21 cellular contexts compared by ENCODE assay signal in genomic region chr11:61193596-61193995, GRCh38. TPM values are rescaled to one million over a fixed set of nuclear protein-coding genes. Genes with fewer than 3 reads are reported as not detected.
DNase-seq lines count a peak whose midpoint lies in the region; ATAC-seq and TF ChIP-seq lines count a peak whose summit lies in the region.
"Had no signal": no experiment of that assay in that cellular context is flagged by ENCODE, and none has a peak within 500 bp of the region (broad histone marks: within the 10 kb centered on the region; RNA-seq: fewer than 3 reads in every experiment).

No MANE protein-coding gene starts in this region.

- H3K4me2 ChIP-seq in neural progenitor cell, result no peak overlapping the region

- no peaks in the 10 kb centered on the region for H3K27me3 ChIP-seq in WERI-Rb-1 (ENCODE audit: insufficient read depth, low read depth, severe bottlenecking)
- H3K27me3 ChIP-seq in neural progenitor cell, result no peaks in the 10 kb centered on the region
- peaks cover 0 to 4% (median 0%) of the 10 kb centered on the region in 3 donors for H3K27me3 ChIP-seq in gastrocnemius medialis
- H3K27me3 ChIP-seq: ascending aorta had no signal

- H3F3A ChIP-seq in neural progenitor cell (ENCODE audit: low read depth), result no peaks in the 10 kb centered on the region

- H3K27me3 Mint-ChIP-seq in neural progenitor cell (ENCODE audit: insufficient read depth, low read depth), result peaks cover 5% of the 10 kb centered on the region

- no peaks in the 10 kb centered on the region for H3K9me3 Mint-ChIP-seq in neural progenitor cell
- H3K9me3 Mint-ChIP-seq: memory B cell had no signal

- no peaks in the 10 kb centered on the region for H3K36me3 Mint-ChIP-seq in neural progenitor cell
- H3K36me3 Mint-ChIP-seq: activated naive CD4-positive, alpha-beta T cell treated with anti-CD3 and anti-CD28 coated beads, Interleukin-2, amount 10 ng/mL, durations not matched to agents 7 days and 5 days; memory B cell had no signal

- no peak overlapping the region for H3K9ac ChIP-seq in neural progenitor cell

- no peaks in the 10 kb centered on the region for H3K36me3 ChIP-seq in WERI-Rb-1
- no peaks in the 10 kb centered on the region for H3K36me3 ChIP-seq in neural progenitor cell
- H3K36me3 ChIP-seq in gastrocnemius medialis, result no peaks in the 10 kb centered on the region
- H3K36me3 ChIP-seq: ascending aorta, pancreas had no signal

- H2AFZ ChIP-seq in neural progenitor cell (replicated peaks), result peak overlapping the region; percentile 5

- peak; percentile 18 to 24 for DNase-seq in NCI-H2081 (lab: John Stamatoyannopoulos, UW)
- no peak for DNase-seq in NCI-H2081 treated with DMSO at 0.1 percent for 48 hours (lab: John Stamatoyannopoulos, UW)
- peak; percentile 82 for DNase-seq in NCI-H1092 treated with DMSO at 0.1 percent for 48 hours (lab: John Stamatoyannopoulos, UW)
- DNase-seq in WERI-Rb-1, result peak; percentile 32
- DNase-seq in neural progenitor cell (ENCODE audit: low spot score), result no peak
- DNase-seq in gastrocnemius medialis, result no peak
- no peak for DNase-seq in HuH-7.5 (ENCODE audit: low spot score)
- DNase-seq: activated CD8-positive, alpha-beta T cell treated with anti-CD3 and anti-CD28 coated beads, Interleukin-2, amount 10 ng/mL, durations not matched to agents 7 days and 5 days; activated naive CD4-positive, alpha-beta T cell treated with anti-CD3 and anti-CD28 coated beads, Interleukin-2, amount 10 ng/mL, durations not matched to agents 7 days and 5 days; activated T-cell treated with anti-CD3 and anti-CD28 coated beads, Interleukin-2, amount 50 U/mL, for 48 hours; Caco-2; central memory CD4-positive, alpha-beta T cell; MM.1S had no signal

- no peak overlapping the region for H3K4me3 Mint-ChIP-seq in neural progenitor cell
- H3K4me3 Mint-ChIP-seq: activated CD8-positive, alpha-beta T cell treated with anti-CD3 and anti-CD28 coated beads, Interleukin-2, amount 10 ng/mL, durations not matched to agents 7 days and 5 days; activated naive CD4-positive, alpha-beta T cell treated with anti-CD3 and anti-CD28 coated beads, Interleukin-2, amount 10 ng/mL, durations not matched to agents 7 days and 5 days; B cell; memory B cell had no signal

- intact Hi-C loops in gastrocnemius medialis (cut with DNase I; ENCODE audit: low total_unique reads), result no loop called here

- H4K20me1 ChIP-seq in neural progenitor cell (ENCODE audit: low read depth), result no peaks in the 10 kb centered on the region

- H3K79me2 ChIP-seq in neural progenitor cell (ENCODE audit: low read depth), result no peaks in the 10 kb centered on the region

- ATAC-seq in GM21515 (IDR thresholded peaks at IDR 0.05; ENCODE audit: unreplicated experiment) (no peak), gastrocnemius medialis (no peak)
- ATAC-seq: activated CD4-positive, CD25-positive, alpha-beta regulatory T cell treated with anti-CD3 and anti-CD28 coated beads, Interleukin-2, amount 50 U/mL, for 24 hours; activated CD8-positive, alpha-beta T cell treated with anti-CD3 and anti-CD28 coated beads, Interleukin-2, amount 10 ng/mL, durations not matched to agents 7 days and 5 days; esophagus mucosa; pancreas had no signal

- H3K27ac Mint-ChIP-seq in neural progenitor cell, result no peak overlapping the region
- H3K27ac Mint-ChIP-seq: activated CD8-positive, alpha-beta T cell treated with anti-CD3 and anti-CD28 coated beads, Interleukin-2, amount 10 ng/mL, durations not matched to agents 7 days and 5 days; activated naive CD4-positive, alpha-beta T cell treated with anti-CD3 and anti-CD28 coated beads, Interleukin-2, amount 10 ng/mL, durations not matched to agents 7 days and 5 days; B cell; memory B cell had no signal

- H3K4me1 ChIP-seq in neural progenitor cell (no peaks in the 10 kb centered on the region), gastrocnemius medialis (no peaks in the 10 kb centered on the region)
- H3K4me1 ChIP-seq: ascending aorta, Caco-2, pancreas had no signal

- H3K4me3 ChIP-seq in WERI-Rb-1 (ENCODE audit: low read depth, low read length) (no peak overlapping the region), neural progenitor cell (no peak overlapping the region), gastrocnemius medialis (no peak overlapping the region)
- H3K4me3 ChIP-seq: ascending aorta, pancreas had no signal

- in situ Hi-C loops in gastrocnemius medialis (cut with MboI; ENCODE audit: low sequenced_read_pairs in 4 of 4), result loop anchor here in 3 of 4 donors (25.0 kb wide), 2 partner anchors 156 to 356 kb away; partner anchors contain the start of gene CCDC86 (in 3 of the 3)

- peaks cover 5% of the 10 kb centered on the region for H3K4me1 Mint-ChIP-seq in neural progenitor cell
- H3K4me1 Mint-ChIP-seq: activated naive CD4-positive, alpha-beta T cell treated with anti-CD3 and anti-CD28 coated beads, Interleukin-2, amount 10 ng/mL, durations not matched to agents 7 days and 5 days; B cell; memory B cell had no signal

- H3K27ac ChIP-seq in WERI-Rb-1 (no peak overlapping the region), neural progenitor cell (no peak overlapping the region), gastrocnemius medialis (no peak overlapping the region)
- H3K27ac ChIP-seq: ascending aorta, pancreas had no signal

- H3K9me3 ChIP-seq in WERI-Rb-1 (ENCODE audit: severe bottlenecking), result no peaks in the 10 kb centered on the region
- no peaks in the 10 kb centered on the region for H3K9me3 ChIP-seq in neural progenitor cell (ENCODE audit: low read depth)
- H3K9me3 ChIP-seq in gastrocnemius medialis, result no peaks in the 10 kb centered on the region
- H3K9me3 ChIP-seq: ascending aorta, pancreas had no signal

- TF ChIP-seq POLR2A in gastrocnemius medialis (IDR thresholded peaks at IDR 0.05), result no peak

- TF ChIP-seq CTCF in WERI-Rb-1 (IDR thresholded peaks at IDR 0.05; ENCODE audit: low read depth, low read length) (no peak), neural progenitor cell (IDR thresholded peaks at IDR 0.05) (no peak), gastrocnemius medialis (IDR thresholded peaks at IDR 0.05 in 4 of 5, conservative IDR thresholded peaks at IDR 0.05 in 1 of 5) (no peak)

RNA-seq across cellular contexts. Expression of gene PGA3, which starts 9.7 kb away (rescaled TPM):
- total RNA-seq in neural progenitor cell (ENCODE audit: low replicate concordance) (0.28 TPM in 1 of 2 replicates, not detected in the other), gastrocnemius medialis (not detected)
- total RNA-seq: activated CD8-positive, alpha-beta T cell treated with anti-CD3 and anti-CD28 coated beads, Interleukin-2, amount 10 ng/mL, durations not matched to agents 7 days and 5 days; B cell; Caco-2; esophagus mucosa had no signal

RNA-seq across cellular contexts. Expression of gene PGA4, which starts 28.6 kb away (rescaled TPM):
- 0.31 and 0.41 TPM in 2 replicates for total RNA-seq in neural progenitor cell (ENCODE audit: low replicate concordance)
- total RNA-seq in gastrocnemius medialis, result 1 to 10 TPM in 2 of 4 donors, not detected in 2; 1.6 to 1.9 TPM
- total RNA-seq: activated CD8-positive, alpha-beta T cell treated with anti-CD3 and anti-CD28 coated beads, Interleukin-2, amount 10 ng/mL, durations not matched to agents 7 days and 5 days; B cell; Caco-2; esophagus mucosa had no signal

RNA-seq across cellular contexts. Expression of gene VPS37C, which starts 32.4 kb away (rescaled TPM):
- total RNA-seq in neural progenitor cell (ENCODE audit: low replicate concordance) (9.9 and 19.9 TPM in 2 replicates), gastrocnemius medialis (10 to 100 TPM; 17.7 to 27.1 (median 23.5) TPM)

RNA-seq across cellular contexts. Expression of gene PGA5, which starts 47.4 kb away (rescaled TPM):
- total RNA-seq in neural progenitor cell (ENCODE audit: low replicate concordance), result 0.19 TPM in 1 of 2 replicates, not detected in the other
- not detected for total RNA-seq in gastrocnemius medialis
- total RNA-seq: activated CD8-positive, alpha-beta T cell treated with anti-CD3 and anti-CD28 coated beads, Interleukin-2, amount 10 ng/mL, durations not matched to agents 7 days and 5 days; B cell; Caco-2; esophagus mucosa; temporal lobe had no signal

Comparison
In these comparisons a context has a peak if more than half of its experiments do, and no peak if none do; other contexts are left out.
1. DNase-seq: peak in NCI-H2081 (2 of 2), NCI-H1092 treated with DMSO at 0.1 percent for 48 hours (single experiment) and WERI-Rb-1 (single experiment); none in NCI-H2081 treated with DMSO at 0.1 percent for 48 hours (single experiment), neural progenitor cell (single experiment), gastrocnemius medialis (0 of 2) and HuH-7.5 (single experiment).